In genomic region chr21:41228492-41228891, GRCh38 we compare ENCODE assay signal across 22 cellular contexts.
"Had no signal": no experiment of that assay in that cellular context is flagged by ENCODE, and none has a peak within 500 bp of the region (broad histone marks: within the 10 kb centered on the region; RNA-seq: fewer than 3 reads in every experiment).

No MANE protein-coding gene starts in this region.

- H3K4me1 ChIP-seq: body of pancreas, gastrocnemius medialis, right lobe of liver had no signal

- DNase-seq: activated CD4-positive, alpha-beta T cell treated with anti-CD3 and anti-CD28 coated beads, Interleukin-2, amount 10 ng/mL, durations not matched to agents 24 days and 14 days; activated CD4-positive, CD25-positive, alpha-beta regulatory T cell; activated naive CD4-positive, alpha-beta T cell; activated naive CD8-positive, alpha-beta T cell treated with anti-CD3 and anti-CD28 coated beads for 36 hours; activated T-cell treated with anti-CD3 and anti-CD28 coated beads, Interleukin-2, amount 50 U/mL, for 1 hour; body of pancreas; caudate nucleus; gastrocnemius medialis; head of caudate nucleus; kidney; midbrain; ovary; right lobe of liver; stimulated activated CD4-positive, alpha-beta T cell treated with anti-CD3 and anti-CD28 coated beads, Interleukin-15, amount 100 ng/mL, for 24 hours; stimulated activated CD4-positive, alpha-beta T cell treated with anti-CD3 and anti-CD28 coated beads, Interleukin-2, amount 100 ng/mL, for 48 hours; stomach; trophoblast cell had no signal

- H3K4me3 Mint-ChIP-seq: activated CD4-positive, alpha-beta T cell treated with anti-CD3 and anti-CD28 coated beads, Interleukin-2, amount 10 ng/mL, durations not matched to agents 24 days and 14 days; activated CD8-positive, alpha-beta T cell treated with anti-CD3 and anti-CD28 coated beads for 36 hours; activated naive CD8-positive, alpha-beta T cell treated with anti-CD3 and anti-CD28 coated beads for 36 hours; activated T-helper 17 cell treated with anti-CD3 and anti-CD28 coated beads, Interleukin-2, amount 50 U/mL, for 72 hours had no signal

- H3K9me3 Mint-ChIP-seq: activated CD4-positive, alpha-beta T cell treated with anti-CD3 and anti-CD28 coated beads, Interleukin-2, amount 10 ng/mL, durations not matched to agents 24 days and 14 days; activated CD8-positive, alpha-beta T cell treated with anti-CD3 and anti-CD28 coated beads for 36 hours; activated naive CD8-positive, alpha-beta T cell treated with anti-CD3 and anti-CD28 coated beads for 36 hours; activated T-helper 17 cell treated with anti-CD3 and anti-CD28 coated beads, Interleukin-2, amount 50 U/mL, for 72 hours had no signal

- H3K27ac ChIP-seq: body of pancreas, gastrocnemius medialis, ovary, right lobe of liver had no signal

- ATAC-seq: body of pancreas, esophagus mucosa, gastrocnemius medialis, left lobe of liver, right lobe of liver had no signal

- H3K27me3 ChIP-seq: body of pancreas, gastrocnemius medialis, ovary, right lobe of liver, stomach had no signal

- H3K9me3 ChIP-seq: body of pancreas, gastrocnemius medialis, ovary, right lobe of liver, stomach had no signal

- H3K36me3 ChIP-seq: gastrocnemius medialis, ovary, right lobe of liver had no signal

- H3K36me3 Mint-ChIP-seq: activated naive CD8-positive, alpha-beta T cell treated with anti-CD3 and anti-CD28 coated beads for 36 hours had no signal

- H3K4me3 ChIP-seq: body of pancreas, gastrocnemius medialis, lung, ovary, right lobe of liver, stomach had no signal

- H3K27ac Mint-ChIP-seq: activated CD4-positive, alpha-beta T cell treated with anti-CD3 and anti-CD28 coated beads, Interleukin-2, amount 10 ng/mL, durations not matched to agents 24 days and 14 days; activated naive CD8-positive, alpha-beta T cell treated with anti-CD3 and anti-CD28 coated beads for 36 hours; activated T-helper 17 cell treated with anti-CD3 and anti-CD28 coated beads, Interleukin-2, amount 50 U/mL, for 72 hours had no signal

- H3K4me1 Mint-ChIP-seq: activated T-helper 17 cell treated with anti-CD3 and anti-CD28 coated beads, Interleukin-2, amount 50 U/mL, for 72 hours had no signal
